ENCODE assay signal across 21 cellular contexts in genomic region chr14:37858733-37859132, GRCh38.
"Had no signal": no experiment of that assay in that cellular context is flagged by ENCODE, and none has a peak within 500 bp of the region (broad histone marks: within the 10 kb centered on the region; RNA-seq: fewer than 3 reads in every experiment).

No MANE protein-coding gene starts in this region.

- H3K4me3 ChIP-seq: coronary artery, dorsolateral prefrontal cortex, esophagus muscularis mucosa, gastroesophageal sphincter, heart left ventricle, hepatocyte, left ventricle myocardium inferior, lower lobe of right lung, mucosa of descending colon had no signal

- FAIRE-seq: colon, endothelial cell of umbilical vein, frontal cortex, kidney had no signal

- H3K36me3 ChIP-seq: esophagus muscularis mucosa, gastroesophageal sphincter, heart left ventricle, left ventricle myocardium inferior, lower lobe of right lung had no signal

- H3K27me3 ChIP-seq: dorsolateral prefrontal cortex, esophagus muscularis mucosa, gastroesophageal sphincter, heart left ventricle, hepatocyte had no signal

- ATAC-seq: foreskin keratinocyte, gastroesophageal sphincter, heart left ventricle, lower lobe of right lung, mucosa of descending colon had no signal

- H3K4me1 ChIP-seq: esophagus muscularis mucosa, gastroesophageal sphincter, heart left ventricle, left ventricle myocardium inferior, lower lobe of right lung had no signal

- H3K9me3 ChIP-seq: esophagus muscularis mucosa, gastroesophageal sphincter, heart left ventricle, left ventricle myocardium inferior, lower lobe of right lung, mucosa of descending colon had no signal

- DNase-seq: dermis blood vessel endothelial cell; dorsolateral prefrontal cortex; effector CD4-positive, alpha-beta T cell; effector memory CD4-positive, alpha-beta T cell; foreskin keratinocyte; heart left ventricle; hypothalamus; islet precursor cell; kidney; kidney glomerular epithelial cell; left ventricle myocardium inferior; lower lobe of right lung; mesenchymal stem cell; mucosa of descending colon had no signal

- H3K27ac ChIP-seq: coronary artery, dorsolateral prefrontal cortex, esophagus muscularis mucosa, foreskin keratinocyte, gastroesophageal sphincter, heart left ventricle, hepatocyte, left ventricle myocardium inferior, lower lobe of right lung had no signal
